22 cellular contexts compared by ENCODE assay signal in the genomic region with DNA sequence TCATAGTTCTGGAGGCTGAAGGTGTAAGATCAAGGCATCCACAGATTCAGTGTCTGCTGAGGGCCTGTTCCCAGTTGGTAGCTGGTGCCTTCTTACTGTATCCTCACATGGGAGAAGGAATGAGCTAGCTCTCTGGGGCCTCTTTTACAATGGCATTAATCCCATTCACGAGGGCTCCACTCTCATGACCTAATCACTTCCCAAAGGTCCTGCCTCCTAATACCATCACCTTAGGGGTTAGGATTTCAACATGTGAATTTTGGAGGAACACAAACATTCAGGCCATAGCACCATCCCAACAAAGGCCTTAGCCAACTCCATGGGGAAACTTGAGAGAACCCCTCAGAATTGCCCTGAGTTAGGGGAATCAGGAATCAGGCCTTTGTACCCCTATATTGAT.
"Had no signal": no experiment of that assay in that cellular context is flagged by ENCODE, and none has a peak within 500 bp of the region (broad histone marks: within the 10 kb centered on the region; RNA-seq: fewer than 3 reads in every experiment).

No MANE protein-coding gene starts in this region.

- H3K4me2 ChIP-seq: smooth muscle cell had no signal

- H3K4me3 ChIP-seq: breast epithelium, smooth muscle cell, tibial nerve had no signal

- H3K27me3 ChIP-seq: breast epithelium, tibial nerve had no signal

- H3K27ac ChIP-seq: tibial nerve had no signal

- H3K9me3 ChIP-seq: breast epithelium, tibial nerve had no signal

- H3K4me1 ChIP-seq: breast epithelium, tibial nerve had no signal

- ATAC-seq: activated CD8-positive, alpha-beta T cell treated with anti-CD3 and anti-CD28 coated beads for 36 hours; activated naive CD8-positive, alpha-beta T cell treated with anti-CD3 and anti-CD28 coated beads, Interleukin-2, amount 50 U/mL, for 24 hours; left colon; naive thymus-derived CD8-positive, alpha-beta T cell; sciatic nerve had no signal

- H3K36me3 ChIP-seq: breast epithelium, tibial nerve had no signal

- DNase-seq: activated CD4-positive, alpha-beta T cell treated with anti-CD3 and anti-CD28 coated beads for 1 hour; activated CD4-positive, alpha-beta T cell treated with anti-CD3 and anti-CD28 coated beads, Interleukin-2, amount 10 ng/mL, durations not matched to agents 7 days and 5 days; activated CD8-positive, alpha-beta T cell treated with anti-CD3 and anti-CD28 coated beads for 36 hours; activated naive CD8-positive, alpha-beta T cell treated with anti-CD3 and anti-CD28 coated beads, Interleukin-2, amount 50 U/mL, for 24 hours; activated T-cell treated with anti-CD3 and anti-CD28 coated beads, Interleukin-2, amount 50 U/mL, for 48 hours; central memory CD4-positive, alpha-beta T cell; endodermal cell; head of caudate nucleus; hippocampal formation; kidney; left colon; midbrain; naive thymus-derived CD8-positive, alpha-beta T cell; occipital lobe; retina; stimulated activated CD4-positive, alpha-beta T cell treated with anti-CD3 and anti-CD28 coated beads, Interleukin-1b, Interleukin-23, amount 100 ng/mL, for 48 hours; stimulated activated naive CD4-positive, alpha-beta T cell; T-helper 2 cell had no signal
